2 cellular contexts compared by ENCODE assay signal in the genomic region with DNA sequence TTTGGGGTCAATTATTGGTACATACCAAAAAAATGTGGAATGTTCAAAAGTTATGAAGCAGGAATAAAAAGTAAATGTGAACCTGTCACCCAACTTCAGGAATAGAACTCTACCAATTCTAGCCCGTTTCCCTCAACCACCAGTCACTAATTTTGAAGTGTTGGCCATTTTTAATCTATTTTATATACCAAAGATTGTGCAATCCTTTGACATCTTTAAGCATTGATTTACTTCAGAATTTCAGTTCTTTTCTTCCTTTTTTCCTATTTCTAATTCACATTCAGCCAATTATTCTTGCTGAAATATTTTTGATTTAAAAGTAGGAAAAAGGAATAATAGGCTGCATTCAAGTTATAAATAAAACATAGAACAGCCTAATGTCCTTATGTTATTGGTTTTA.
TF ChIP-seq lines count a peak whose summit lies in the region.

No MANE protein-coding gene starts in this region.

TF ChIP-seq in IMR-90, 13 proteins besides CTCF, POLR2A, EP300 and RAD21:
- TF ChIP-seq CEBPB (IDR thresholded peaks at IDR 0.05; ENCODE audit: low read depth, low read length) (peak; percentile 53; the same call in 1 of the 2 replicates), SMC3 (IDR thresholded peaks at IDR 0.05; ENCODE audit: low read depth, low read length) (no peak)

TF ChIP-seq in H1, 55 proteins besides CTCF, POLR2A, EP300 and RAD21:
- TF ChIP-seq CEBPB (IDR thresholded peaks at IDR 0.05; ENCODE audit: low read depth, low read length) (peak; percentile 75), SIRT6 (IDR thresholded peaks at IDR 0.05; ENCODE audit: low read length) (no peak)
